In the genomic region with DNA sequence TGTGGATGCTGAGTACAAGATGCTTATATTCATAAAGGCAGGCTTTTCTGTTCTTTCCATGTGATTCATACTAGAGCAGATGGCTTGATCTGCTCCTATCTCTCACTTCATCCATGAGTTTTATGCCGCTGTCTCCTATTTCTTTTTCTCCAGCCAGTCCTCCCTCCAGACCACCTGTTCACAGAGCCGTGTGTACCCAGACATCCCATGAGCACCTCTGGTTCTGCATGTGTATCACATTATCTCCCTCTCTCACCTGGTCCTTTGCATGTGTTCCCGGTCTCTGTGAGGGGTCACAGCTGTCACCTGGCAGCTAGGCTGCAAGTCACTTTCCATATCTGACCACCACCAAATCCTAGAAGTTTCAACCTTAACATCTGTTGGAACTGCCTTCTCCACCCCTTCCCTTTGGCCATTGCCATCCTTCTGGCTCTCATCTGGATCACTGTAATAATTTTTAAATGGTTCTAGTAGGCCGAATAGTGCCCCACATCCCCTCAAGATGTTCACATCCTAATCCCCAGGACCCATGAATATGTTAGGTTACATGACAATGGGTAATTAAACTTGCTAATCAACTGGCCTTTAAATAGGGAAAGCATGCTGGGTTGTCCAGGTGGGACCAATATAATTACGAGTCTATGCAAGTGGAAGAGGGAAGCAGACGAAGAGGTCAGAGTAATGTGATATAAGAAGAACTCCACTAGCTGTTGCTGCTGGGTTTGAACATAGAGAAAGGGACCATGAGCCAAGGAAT, we compare ENCODE assay signal across 12 cellular contexts.
"Had no signal": no experiment of that assay in that cellular context is flagged by ENCODE, and none has a peak within 500 bp of the region (broad histone marks: within the 10 kb centered on the region; RNA-seq: fewer than 3 reads in every experiment).

No MANE protein-coding gene starts in this region.

- H3K9me3 Mint-ChIP-seq: activated CD4-positive, alpha-beta memory T cell treated with anti-CD3 and anti-CD28 coated beads for 36 hours; neural crest cell had no signal

- H3K36me3 Mint-ChIP-seq: activated CD4-positive, alpha-beta memory T cell treated with anti-CD3 and anti-CD28 coated beads for 36 hours had no signal

- H3K27ac ChIP-seq: foreskin keratinocyte, ovary, sigmoid colon, upper lobe of right lung had no signal

- H3K4me1 ChIP-seq: sigmoid colon, upper lobe of right lung had no signal

- H3K36me3 ChIP-seq: ovary, sigmoid colon, upper lobe of right lung had no signal

- H3K9me3 ChIP-seq: ovary, sigmoid colon, upper lobe of right lung had no signal

- H3K27ac Mint-ChIP-seq: activated CD4-positive, alpha-beta memory T cell treated with anti-CD3 and anti-CD28 coated beads for 36 hours had no signal

- H3K27me3 ChIP-seq: foreskin keratinocyte, ovary, sigmoid colon had no signal

- H3K4me3 ChIP-seq: ovary, sigmoid colon, upper lobe of right lung had no signal

- H3K4me3 Mint-ChIP-seq: activated CD4-positive, alpha-beta memory T cell treated with anti-CD3 and anti-CD28 coated beads for 36 hours; neural crest cell had no signal

- DNase-seq: activated CD4-positive, alpha-beta memory T cell treated with anti-CD3 and anti-CD28 coated beads for 36 hours; activated CD4-positive, alpha-beta T cell treated with anti-CD3 and anti-CD28 coated beads for 1 hour; activated naive CD4-positive, alpha-beta T cell; foreskin keratinocyte; head of caudate nucleus; left ventricle myocardium superior; ovary; sigmoid colon; stimulated activated CD4-positive, alpha-beta T cell treated with anti-CD3 and anti-CD28 coated beads, Interleukin-2, amount 100 ng/mL, for 24 hours; stimulated activated naive CD4-positive, alpha-beta T cell treated with Interleukin-2 at 50 U/mL for 16 hours; upper lobe of right lung had no signal
